ENCODE assay signal across 8 cellular contexts in the genomic region with DNA sequence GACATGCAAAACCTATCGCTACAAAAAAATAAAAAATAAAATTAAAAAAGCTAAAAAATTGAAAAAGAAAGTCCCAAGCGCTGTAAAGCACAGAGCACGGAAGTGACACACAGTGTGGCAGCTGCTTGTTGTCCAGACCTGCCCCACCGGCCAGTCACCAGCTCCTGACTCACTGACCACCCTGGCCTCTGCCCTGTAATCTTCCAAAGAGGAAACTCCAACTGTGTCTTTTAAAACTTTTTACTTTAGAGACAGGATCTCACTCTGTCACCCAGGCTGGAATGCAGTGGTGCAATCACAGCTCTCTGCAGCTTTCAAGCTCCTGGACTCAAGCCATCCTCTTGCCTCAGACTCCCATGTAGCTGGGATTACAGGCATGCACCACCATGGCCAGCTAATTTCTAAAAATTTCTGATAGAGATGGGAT. TPM values are rescaled to one million over a fixed set of nuclear protein-coding genes. Genes with fewer than 3 reads are reported as not detected.
DNase-seq lines count a peak whose midpoint lies in the region; ATAC-seq and TF ChIP-seq lines count a peak whose summit lies in the region.

No MANE protein-coding gene starts in this region.

- ATAC-seq in sciatic nerve (peak; percentile 83), HG03045 (IDR thresholded peaks at IDR 0.05; ENCODE audit: unreplicated experiment) (no peak), GM21447 (IDR thresholded peaks at IDR 0.05; ENCODE audit: unreplicated experiment) (no peak), GM18909 (IDR thresholded peaks at IDR 0.05; ENCODE audit: poor library complexity, unreplicated experiment) (no peak)

- no peak overlapping the region for H3K4me3 ChIP-seq in left ventricle myocardium inferior

- DNase-seq in GF-D8 (lab: John Stamatoyannopoulos, UW) (peak; percentile 18), T1000 (lab: John Stamatoyannopoulos, UW) (peak; percentile 66), left ventricle myocardium inferior (peak; percentile 67), sciatic nerve (ENCODE audit: low spot score) (no peak), NCI-H748 treated with DMSO at 0.1 percent for 48 hours (lab: John Stamatoyannopoulos, UW) (no peak)

- H3K36me3 ChIP-seq in left ventricle myocardium inferior: no peaks in the 10 kb centered on the region

- H3K9me3 ChIP-seq in left ventricle myocardium inferior (replicated peaks): no peaks in the 10 kb centered on the region

- H3K27ac ChIP-seq in left ventricle myocardium inferior (replicated peaks): peak overlapping the region; percentile 68

- peaks cover 84% of the 10 kb centered on the region for H3K4me1 ChIP-seq in left ventricle myocardium inferior

- intact Hi-C loops in left ventricle myocardium inferior (cut with micrococcal nuclease): no loop called here
- intact Hi-C loops in sciatic nerve (cut with DNase I): loop anchor here (10.0 kb wide), 1 partner anchor 106 kb away; no protein-coding TSS in a partner anchor

- no peaks in the 10 kb centered on the region for H3K27me3 ChIP-seq in left ventricle myocardium inferior (ENCODE audit: low read depth)

- no peak for TF ChIP-seq CTCF in left ventricle myocardium inferior (IDR thresholded peaks at IDR 0.05; ENCODE audit: borderline replicate concordance)

RNA-seq across cellular contexts. Expression of a gene that starts 23.6 kb away (rescaled TPM):
- total RNA-seq in left ventricle myocardium inferior: 43.0 TPM
- 46.7 TPM for total RNA-seq in sciatic nerve

Comparison
In these comparisons a context has a peak if more than half of its experiments do, and no peak if none do; other contexts are left out.
1. DNase-seq: peak in GF-D8 (single experiment), T1000 (single experiment) and left ventricle myocardium inferior (single experiment); none in sciatic nerve (single experiment) and NCI-H748 treated with DMSO at 0.1 percent for 48 hours (single experiment).